1 cellular context compared by ENCODE assay signal in the genomic region with DNA sequence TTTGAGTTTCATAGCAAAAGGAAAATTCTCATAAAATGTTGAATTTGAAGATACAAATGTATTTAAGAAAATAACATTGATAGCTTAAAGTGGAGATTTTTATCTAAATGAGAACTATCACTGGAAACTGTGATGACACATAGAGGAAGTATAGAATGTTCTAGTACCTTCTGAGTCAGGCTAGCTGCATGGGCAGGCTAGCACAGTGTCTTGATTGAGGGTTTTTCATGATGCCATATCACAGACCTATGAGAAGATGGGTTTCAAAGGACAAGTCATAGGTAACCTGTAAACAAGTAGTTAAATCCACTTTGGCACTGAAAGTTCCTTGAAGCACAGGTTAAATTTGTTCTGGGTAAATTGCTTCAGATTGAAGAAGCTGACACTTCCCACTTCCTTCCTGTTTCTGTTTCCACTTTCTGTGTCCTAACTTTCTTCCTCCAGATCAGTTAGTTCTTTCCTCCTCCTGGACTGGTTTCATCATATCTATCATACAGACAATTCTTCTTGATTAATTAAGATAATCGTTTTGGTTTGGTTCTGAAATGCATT.
A peak's percentile ranks its signal among the peaks of the same experiment; 100 is the strongest.
TF ChIP-seq lines count a peak whose summit lies in the region.

No MANE protein-coding gene starts in this region.

TF ChIP-seq in endothelial cell of umbilical vein, 7 proteins besides CTCF, POLR2A, EP300 and RAD21:
- TF ChIP-seq MYC (IDR thresholded peaks at IDR 0.05; ENCODE audit: low read depth, low read length): no peak
- peak; percentile 61 for TF ChIP-seq GATA2 (IDR thresholded peaks at IDR 0.05; ENCODE audit: insufficient read depth, insufficient read length, low read depth, low read length)
- peak; percentile 44 for TF ChIP-seq FOS (IDR thresholded peaks at IDR 0.05; ENCODE audit: borderline replicate concordance, insufficient read depth, low read length)
- TF ChIP-seq, protein P1, sequence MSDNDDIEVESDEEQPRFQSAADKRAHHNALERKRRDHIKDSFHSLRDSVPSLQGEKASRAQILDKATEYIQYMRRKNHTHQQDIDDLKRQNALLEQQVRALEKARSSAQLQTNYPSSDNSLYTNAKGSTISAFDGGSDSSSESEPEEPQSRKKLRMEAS (IDR thresholded peaks at IDR 0.05; ENCODE audit: insufficient read depth, insufficient read length): no peak
- no peak for TF ChIP-seq EZH2 (IDR thresholded peaks at IDR 0.05; ENCODE audit: borderline replicate concordance, low read depth, low read length, severe bottlenecking)
- TF ChIP-seq POLR2AphosphoS5 (IDR thresholded peaks at IDR 0.05; ENCODE audit: insufficient read depth, low read depth, low read length): no peak
- peak; percentile 3 for TF ChIP-seq JUN (IDR thresholded peaks at IDR 0.05; ENCODE audit: borderline replicate concordance, insufficient read depth, insufficient read length, low read depth)
